ENCODE assay signal across 12 cellular contexts in genomic region chr2:239289545-239289944, GRCh38.
A peak's percentile ranks its signal among the peaks of the same experiment; 100 is the strongest.
DNase-seq lines count a peak whose midpoint lies in the region; ATAC-seq, FAIRE-seq and TF ChIP-seq lines count a peak whose summit lies in the region.
"Had no signal": no experiment of that assay in that cellular context is flagged by ENCODE, and none has a peak within 500 bp of the region (broad histone marks: within the 10 kb centered on the region; RNA-seq: fewer than 3 reads in every experiment).

No MANE protein-coding gene starts in this region.

- no peaks in the 10 kb centered on the region for H3K9me3 ChIP-seq in HepG2 (ENCODE audit: low read length)
- H3K9me3 ChIP-seq: MG63, pancreas had no signal

- FAIRE-seq in HepG2 (lab: Jason Lieb, UNC) = no peak
- FAIRE-seq: pancreas had no signal

- no peak for TF ChIP-seq POLR2A in HepG2 (IDR thresholded peaks at IDR 0.05; ENCODE audit: insufficient read depth in 1 of 2, low read depth in 2 of 2, low read length in 2 of 2)

- H3K4me3 Mint-ChIP-seq in chondrocyte (ENCODE audit: unreplicated experiment) = no peak overlapping the region
- no peak overlapping the region for H3K4me3 Mint-ChIP-seq in endothelial cell (ENCODE audit: unreplicated experiment)

- no peaks in the 10 kb centered on the region for H3K9me3 Mint-ChIP-seq in chondrocyte (ENCODE audit: low read depth)
- H3K9me3 Mint-ChIP-seq in endothelial cell (ENCODE audit: unreplicated experiment) = no peaks in the 10 kb centered on the region

- H3K36me3 ChIP-seq in HepG2 (replicated peaks in 1 of 2; ENCODE audit: control insufficient read depth in 1 of 2, insufficient read depth in 2 of 2, low read length in 2 of 2) = no peaks in the 10 kb centered on the region
- H3K36me3 ChIP-seq: MG63, pancreas had no signal

- DNase-seq in chondrocyte (ENCODE audit: low spot score) = peak; percentile 59
- DNase-seq in sciatic nerve (ENCODE audit: low spot score) = peak; percentile 37
- no peak for DNase-seq in endothelial cell (ENCODE audit: low spot score)
- DNase-seq in stimulated activated CD8-positive, alpha-beta memory T cell treated with anti-CD3 and anti-CD28 coated beads, Interleukin-4, amount 100 ng/mL, for 48 hours = no peak
- no peak for DNase-seq in HepG2 (ENCODE audit: low spot score)
- DNase-seq: amniotic stem cell, GOT3 had no signal

- H3K4me2 ChIP-seq in HepG2 (ENCODE audit: low read depth, low read length) = no peak overlapping the region

- H4K20me1 ChIP-seq in HepG2 (ENCODE audit: insufficient read depth, low read length) = peaks cover 56% of the 10 kb centered on the region; the same call in 1 of the 2 replicates

- H3K4me3 ChIP-seq in HepG2 (replicated peaks in 1 of 3; ENCODE audit: insufficient read depth in 1 of 3, low read depth in 2 of 3, low read length in 3 of 3) = no peak overlapping the region
- H3K4me3 ChIP-seq: pancreas had no signal

- in situ Hi-C loops in HepG2 (cut with HindIII; ENCODE audit: extremely low pct_ligation_motif_present, low pct_unique_long_range_greater_than_20kb) = no loop called here

- TF ChIP-seq CTCF in chondrocyte (IDR thresholded peaks at IDR 0.05) (no peak), endothelial cell (IDR thresholded peaks at IDR 0.05; ENCODE audit: unreplicated experiment) (no peak), HepG2 (CRISPR knock-in tag; IDR thresholded peaks at IDR 0.05) (no peak)

- no peak overlapping the region for H2AFZ ChIP-seq in HepG2 (ENCODE audit: low read length)

- peaks cover 44% of the 10 kb centered on the region for H3K4me1 ChIP-seq in HepG2 (ENCODE audit: insufficient read depth, low read length)

- H3K9ac ChIP-seq in HepG2 (ENCODE audit: insufficient read depth, low read depth, low read length) = no peak overlapping the region

- H3K4me1 Mint-ChIP-seq in chondrocyte (ENCODE audit: low read depth) (peaks cover 55% of the 10 kb centered on the region), endothelial cell (ENCODE audit: unreplicated experiment) (peaks cover 43% of the 10 kb centered on the region)

- CTCF ChIA-PET in HepG2 (lab: Yijun Ruan, JAX; ENCODE audit: low intra/inter-chr PET ratio, low total read pairs) = no interaction called here

- H3K27ac Mint-ChIP-seq in chondrocyte (ENCODE audit: unreplicated experiment) = peak overlapping the region; percentile 23
- no peak overlapping the region for H3K27ac Mint-ChIP-seq in endothelial cell (ENCODE audit: unreplicated experiment)

- no peak for TF ChIP-seq EP300 in HepG2 (IDR thresholded peaks at IDR 0.05; ENCODE audit: low read depth in 2 of 2, low read length in 2 of 2)
- no peak for TF ChIP-seq EP300 in HepG2 (CRISPR knock-in tag; IDR thresholded peaks at IDR 0.05; ENCODE audit: borderline replicate concordance)

- H3K27me3 ChIP-seq in HepG2 (ENCODE audit: control insufficient read depth in 1 of 2, insufficient read depth in 2 of 2, low read length in 2 of 2) = no peaks in the 10 kb centered on the region
- H3K27me3 ChIP-seq: MG63, pancreas had no signal

- H3K27me3 Mint-ChIP-seq in chondrocyte (ENCODE audit: low read depth) = no peaks in the 10 kb centered on the region
- peaks cover 5% of the 10 kb centered on the region for H3K27me3 Mint-ChIP-seq in endothelial cell (ENCODE audit: unreplicated experiment)

- POLR2A ChIA-PET in HepG2 (lab: Yijun Ruan, JAX) = no interaction called here

- ATAC-seq in GM19372 (IDR thresholded peaks at IDR 0.05; ENCODE audit: low read depth, unreplicated experiment) (peak; percentile 10), HG03354 (IDR thresholded peaks at IDR 0.05; ENCODE audit: poor library complexity, severe bottlenecking, unreplicated experiment) (peak; percentile 33), sciatic nerve (no peak), HepG2 (no peak), GM21360 (IDR thresholded peaks at IDR 0.05; ENCODE audit: unreplicated experiment) (no peak)
- ATAC-seq: pancreas had no signal

- peaks cover 55% of the 10 kb centered on the region for H3K79me2 ChIP-seq in HepG2 (ENCODE audit: insufficient read depth, low read length)

- WGBS in HepG2 (ENCODE audit: low lambda C conversion rate) = 97% methylated on average over 6 of the region's 6 CpGs

- no peaks in the 10 kb centered on the region for H3K36me3 Mint-ChIP-seq in chondrocyte (ENCODE audit: low read depth)
- no peaks in the 10 kb centered on the region for H3K36me3 Mint-ChIP-seq in endothelial cell (ENCODE audit: low read depth, unreplicated experiment)

- H3K27ac ChIP-seq in HepG2 (ENCODE audit: extremely low read length, insufficient read depth, low read length) = no peak overlapping the region
- H3K27ac ChIP-seq: pancreas had no signal

- TF ChIP-seq RAD21 in HepG2 (CRISPR knock-in tag; IDR thresholded peaks at IDR 0.05) = no peak

- intact Hi-C loops in sciatic nerve (cut with DNase I) (no loop called here), HepG2 (cut with micrococcal nuclease; ENCODE audit: unreplicated experiment) (no loop called here)

- no TSS peak for BruUV-seq in HepG2 (replicated peaks; lab: Mats Ljungman, UMichigan)

TF ChIP-seq in HepG2, 621 proteins besides CTCF, POLR2A, EP300 and RAD21:
- no peak for TF ChIP-seq ELF1 (CRISPR knock-in tag; IDR thresholded peaks at IDR 0.05)

Comparison
In these comparisons a context has a peak if more than half of its experiments do, and no peak if none do; other contexts are left out.
1. ATAC-seq: peak in GM19372 (single experiment) and HG03354 (single experiment); none in sciatic nerve (single experiment), HepG2 (single experiment) and GM21360 (single experiment).
2. DNase-seq: peak in chondrocyte (single experiment) and sciatic nerve (single experiment); none in endothelial cell (single experiment), stimulated activated CD8-positive, alpha-beta memory T cell treated with anti-CD3 and anti-CD28 coated beads, Interleukin-4, amount 100 ng/mL, for 48 hours (single experiment) and HepG2 (single experiment).